Comparison of ENCODE assay signal across 19 cellular contexts in the genomic region with DNA sequence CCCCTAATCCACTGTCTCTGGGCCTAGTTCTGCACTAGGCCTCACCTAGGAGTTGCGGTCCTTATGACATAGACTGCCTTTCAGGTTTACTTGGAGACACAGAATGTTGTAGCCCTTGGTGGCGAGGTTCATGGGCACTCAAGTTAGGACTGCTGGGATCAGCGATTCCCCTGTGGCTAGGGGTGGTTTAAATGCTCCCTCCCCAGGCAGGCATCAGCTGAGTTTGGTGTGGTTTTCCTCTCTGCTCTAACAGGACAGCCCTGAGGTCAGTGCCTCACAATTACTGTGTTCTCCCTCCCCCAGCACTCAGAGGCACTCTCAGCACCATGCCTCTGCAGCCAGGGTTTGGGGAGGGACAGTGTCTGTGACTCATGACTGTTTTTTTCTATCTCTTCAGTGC.
A peak's percentile ranks its signal among the peaks of the same experiment; 100 is the strongest.
DNase-seq lines count a peak whose midpoint lies in the region; TF ChIP-seq lines count a peak whose summit lies in the region.
"Had no signal": no experiment of that assay in that cellular context is flagged by ENCODE, and none has a peak within 500 bp of the region (broad histone marks: within the 10 kb centered on the region; RNA-seq: fewer than 3 reads in every experiment).

No MANE protein-coding gene starts in this region.

- CTCF ChIA-PET in activated naive CD4-positive, alpha-beta T cell treated with anti-CD3 and anti-CD28 coated beads, Interleukin-2, amount 10 ng/mL, durations not matched to agents 7 days and 5 days (lab: Charles Lee): interaction anchor here (1.2 to 1.6 kb wide), 2 partner anchors 8 to 14 kb away, joined by 3 read pairs; no protein-coding TSS in a partner anchor

- H3K36me3 Mint-ChIP-seq in activated naive CD4-positive, alpha-beta T cell treated with anti-CD3 and anti-CD28 coated beads, Interleukin-2, amount 10 ng/mL, durations not matched to agents 7 days and 5 days: no peaks in the 10 kb centered on the region

- H3K9me3 ChIP-seq in MM.1S (replicated peaks; ENCODE audit: insufficient read depth, low read length): no peaks in the 10 kb centered on the region

- H3K9ac ChIP-seq in MM.1S (ENCODE audit: low read length): no peak overlapping the region

- DNase-seq in D341Med (ENCODE audit: low spot score): peak; percentile 9
- DNase-seq in MM.1S: peak; percentile 51
- peak; percentile 43 for DNase-seq in coronary artery (ENCODE audit: low spot score)
- DNase-seq in kidney tubule cell (ENCODE audit: low spot score): peak; percentile 50
- DNase-seq in activated naive CD4-positive, alpha-beta T cell treated with anti-CD3 and anti-CD28 coated beads, Interleukin-2, amount 10 ng/mL, durations not matched to agents 7 days and 5 days: no peak
- DNase-seq in hippocampal formation (lab: John Stamatoyannopoulos, UW): no peak
- no peak for DNase-seq in NCI-H2029 (lab: John Stamatoyannopoulos, UW)
- DNase-seq in COLO668 (lab: John Stamatoyannopoulos, UW; ENCODE audit: unreplicated experiment): no peak
- DNase-seq: COR-L47; DMS153; GF-D8; HCEC 1CT; MV-4-11; NCI-H1694 treated with DMSO at 0.1 percent for 48 hours; NCI-H526; NK-92 treated with Interleukin-12 subunit alpha and Interleukin-12 subunit beta, amount 100 ng/mL, for 24 hours; Right ventricle myocardium superior had no signal

- H3K4me1 Mint-ChIP-seq in activated naive CD4-positive, alpha-beta T cell treated with anti-CD3 and anti-CD28 coated beads, Interleukin-2, amount 10 ng/mL, durations not matched to agents 7 days and 5 days: no peaks in the 10 kb centered on the region
- H3K4me1 Mint-ChIP-seq: B cell, GM23338 had no signal

- H3K9me3 Mint-ChIP-seq in activated naive CD4-positive, alpha-beta T cell treated with anti-CD3 and anti-CD28 coated beads, Interleukin-2, amount 10 ng/mL, durations not matched to agents 7 days and 5 days: no peaks in the 10 kb centered on the region

- no peaks in the 10 kb centered on the region for H3K36me3 ChIP-seq in MM.1S (replicated peaks; ENCODE audit: insufficient read depth, low read length)

- H3K79me2 ChIP-seq in MM.1S (ENCODE audit: low read length): no peaks in the 10 kb centered on the region

- H3K4me2 ChIP-seq in MM.1S (ENCODE audit: low read depth, low read length): no peak overlapping the region
- H3K4me2 ChIP-seq: GM23338 had no signal

- no peaks in the 10 kb centered on the region for H3K27me3 Mint-ChIP-seq in activated naive CD4-positive, alpha-beta T cell treated with anti-CD3 and anti-CD28 coated beads, Interleukin-2, amount 10 ng/mL, durations not matched to agents 7 days and 5 days
- H3K27me3 Mint-ChIP-seq: B cell had no signal

- H3K4me1 ChIP-seq in MM.1S (ENCODE audit: low read length): peaks cover 11% of the 10 kb centered on the region

- H3K4me3 Mint-ChIP-seq in activated naive CD4-positive, alpha-beta T cell treated with anti-CD3 and anti-CD28 coated beads, Interleukin-2, amount 10 ng/mL, durations not matched to agents 7 days and 5 days: no peak overlapping the region
- H3K4me3 Mint-ChIP-seq: B cell, GM23338 had no signal

- H3K27me3 ChIP-seq in MM.1S (replicated peaks; ENCODE audit: insufficient read depth, low read length): no peaks in the 10 kb centered on the region

- no peaks in the 10 kb centered on the region for H3F3A ChIP-seq in MM.1S (ENCODE audit: insufficient read depth, low read length)

- H3K4me3 ChIP-seq in MM.1S (ENCODE audit: low read length) (no peak overlapping the region), coronary artery (no peak overlapping the region)
- H3K4me3 ChIP-seq: GM23338 had no signal

- H2AFZ ChIP-seq in MM.1S (ENCODE audit: low read length): no peak overlapping the region
- H2AFZ ChIP-seq: GM23338 had no signal

- TF ChIP-seq CTCF in MM.1S (IDR thresholded peaks at IDR 0.05; ENCODE audit: low read length): no peak
- no peak for TF ChIP-seq CTCF in coronary artery (IDR thresholded peaks at IDR 0.05)

- no peaks in the 10 kb centered on the region for H4K20me1 ChIP-seq in MM.1S (ENCODE audit: insufficient read depth, low read length)

- no peak overlapping the region for H3K27ac Mint-ChIP-seq in activated naive CD4-positive, alpha-beta T cell treated with anti-CD3 and anti-CD28 coated beads, Interleukin-2, amount 10 ng/mL, durations not matched to agents 7 days and 5 days
- H3K27ac Mint-ChIP-seq: B cell, GM23338 had no signal

- H3K27ac ChIP-seq in MM.1S (ENCODE audit: low read length) (peak overlapping the region; percentile 19; the same call in 1 of the 2 replicates), coronary artery (no peak overlapping the region)

- no peaks in the 10 kb centered on the region for H3K9me2 ChIP-seq in MM.1S (replicated peaks; ENCODE audit: insufficient read depth, low read length)

Comparison
In these comparisons a context has a peak if more than half of its experiments do, and no peak if none do; other contexts are left out.
1. DNase-seq: peak in D341Med (single experiment), MM.1S (single experiment), coronary artery (single experiment) and kidney tubule cell (single experiment); none in activated naive CD4-positive, alpha-beta T cell treated with anti-CD3 and anti-CD28 coated beads, Interleukin-2, amount 10 ng/mL, durations not matched to agents 7 days and 5 days (single experiment), hippocampal formation (0 of 2), NCI-H2029 (single experiment) and COLO668 (single experiment).